In genomic region chr18:8699126-8699525, GRCh38 we compare ENCODE assay signal across 29 cellular contexts.
"Had no signal": no experiment of that assay in that cellular context is flagged by ENCODE, and none has a peak within 500 bp of the region (broad histone marks: within the 10 kb centered on the region; RNA-seq: fewer than 3 reads in every experiment).

No MANE protein-coding gene starts in this region.

- H3K36me3 ChIP-seq: WERI-Rb-1 had no signal

- H3K36me3 Mint-ChIP-seq: activated CD8-positive, alpha-beta memory T cell treated with anti-CD3 and anti-CD28 coated beads, Interleukin-2, amount 10 ng/mL, durations not matched to agents 7 days and 5 days; activated naive CD4-positive, alpha-beta T cell treated with anti-CD3 and anti-CD28 coated beads, Interleukin-2, amount 10 ng/mL, durations not matched to agents 7 days and 5 days; activated naive CD8-positive, alpha-beta T cell; brain had no signal

- H3K27ac Mint-ChIP-seq: activated CD4-positive, alpha-beta memory T cell treated with anti-CD3 and anti-CD28 coated beads, Interleukin-2, amount 10 ng/mL, durations not matched to agents 7 days and 5 days; activated CD8-positive, alpha-beta memory T cell treated with anti-CD3 and anti-CD28 coated beads, Interleukin-2, amount 10 ng/mL, durations not matched to agents 7 days and 5 days; activated naive CD4-positive, alpha-beta T cell treated with anti-CD3 and anti-CD28 coated beads, Interleukin-2, amount 10 ng/mL, durations not matched to agents 7 days and 5 days; activated naive CD8-positive, alpha-beta T cell; activated naive CD8-positive, alpha-beta T cell treated with anti-CD3 and anti-CD28 coated beads, Interleukin-2, amount 50 U/mL, for 24 hours had no signal

- H3K9ac ChIP-seq: KMS-11 had no signal

- ATAC-seq: activated CD8-positive, alpha-beta memory T cell treated with anti-CD3 and anti-CD28 coated beads, Interleukin-2, amount 10 ng/mL, durations not matched to agents 7 days and 5 days; activated naive CD8-positive, alpha-beta T cell treated with anti-CD3 and anti-CD28 coated beads, Interleukin-2, amount 50 U/mL, for 24 hours; PC-3 had no signal

- H3K27ac ChIP-seq: KMS-11, WERI-Rb-1 had no signal

- H3K9me3 Mint-ChIP-seq: activated CD4-positive, alpha-beta memory T cell treated with anti-CD3 and anti-CD28 coated beads, Interleukin-2, amount 10 ng/mL, durations not matched to agents 7 days and 5 days; activated naive CD4-positive, alpha-beta T cell treated with anti-CD3 and anti-CD28 coated beads, Interleukin-2, amount 10 ng/mL, durations not matched to agents 7 days and 5 days; activated naive CD8-positive, alpha-beta T cell treated with anti-CD3 and anti-CD28 coated beads, Interleukin-2, amount 50 U/mL, for 24 hours had no signal

- H3K4me3 Mint-ChIP-seq: activated CD4-positive, alpha-beta memory T cell treated with anti-CD3 and anti-CD28 coated beads, Interleukin-2, amount 10 ng/mL, durations not matched to agents 7 days and 5 days; activated CD8-positive, alpha-beta memory T cell treated with anti-CD3 and anti-CD28 coated beads, Interleukin-2, amount 10 ng/mL, durations not matched to agents 7 days and 5 days; activated naive CD4-positive, alpha-beta T cell treated with anti-CD3 and anti-CD28 coated beads, Interleukin-2, amount 10 ng/mL, durations not matched to agents 7 days and 5 days; activated naive CD8-positive, alpha-beta T cell; activated naive CD8-positive, alpha-beta T cell treated with anti-CD3 and anti-CD28 coated beads, Interleukin-2, amount 50 U/mL, for 24 hours had no signal

- H3K4me2 ChIP-seq: KMS-11 had no signal

- DNase-seq: activated CD4-positive, alpha-beta memory T cell treated with anti-CD3 and anti-CD28 coated beads, Interleukin-2, amount 10 ng/mL, durations not matched to agents 7 days and 5 days; activated CD4-positive, alpha-beta T cell treated with anti-CD3 and anti-CD28 coated beads for 1 hour; activated CD4-positive, alpha-beta T cell treated with anti-CD3 and anti-CD28 coated beads for 48 hours; activated CD4-positive, CD25-positive, alpha-beta regulatory T cell; activated CD8-positive, alpha-beta memory T cell treated with anti-CD3 and anti-CD28 coated beads for 24 hours; activated CD8-positive, alpha-beta memory T cell treated with anti-CD3 and anti-CD28 coated beads, Interleukin-2, amount 10 ng/mL, durations not matched to agents 7 days and 5 days; activated effector memory CD4-positive, alpha-beta T cell treated with Interleukin-2 at 50 U/mL for 16 hours; activated naive CD4-positive, alpha-beta T cell treated with anti-CD3 and anti-CD28 coated beads, Interleukin-2, amount 10 ng/mL, durations not matched to agents 7 days and 5 days; activated naive CD8-positive, alpha-beta T cell treated with anti-CD3 and anti-CD28 coated beads, Interleukin-2, amount 50 U/mL, for 24 hours; activated T-cell treated with anti-CD3 and anti-CD28 coated beads, Interleukin-2, amount 50 U/mL, for 48 hours; anterior cingulate cortex; central memory CD4-positive, alpha-beta T cell; NCI-H1092 treated with DMSO at 0.1 percent for 48 hours; NCI-H1417; NCI-H187 treated with DMSO at 0.1 percent for 48 hours; NCI-H2081; NCI-H345; NCI-H524 treated with DMSO at 0.1 percent for 48 hours; NK-92 treated with Interleukin-12 subunit alpha and Interleukin-12 subunit beta, amount 100 ng/mL, for 24 hours; PC-3; Right ventricle myocardium superior; SW 1271; T-helper 1 cell; T-helper 2 cell; T-helper 9 cell; WERI-Rb-1 had no signal
